Comparison of ENCODE assay signal across 22 cellular contexts in genomic region chr15:66661432-66662096, GRCh38. TPM values are rescaled to one million over a fixed set of nuclear protein-coding genes. Genes with fewer than 3 reads are reported as not detected.
DNase-seq lines count a peak whose midpoint lies in the region; ATAC-seq and TF ChIP-seq lines count a peak whose summit lies in the region.
"Had no signal": no experiment of that assay in that cellular context is flagged by ENCODE, and none has a peak within 500 bp of the region (broad histone marks: within the 10 kb centered on the region; RNA-seq: fewer than 3 reads in every experiment).

No MANE protein-coding gene starts in this region.

- WGBS in neuronal stem cell (ENCODE audit: extremely low coverage in 2 of 2, insufficient read length in 2 of 2, insufficient replicate concordance in 1 of 2), 2 donors = no CpG with 5 or more reads among the region's 23 CpGs

- DNase-seq in CD8-positive, alpha-beta memory T cell = no peak
- DNase-seq in right atrium auricular region (ENCODE audit: low spot score) (peak; percentile 90), neuronal stem cell (ENCODE audit: low spot score) (no peak), HK-2 (ENCODE audit: unreplicated experiment) (no peak), COLO668 (lab: John Stamatoyannopoulos, UW; ENCODE audit: unreplicated experiment) (no peak)
- no peak for DNase-seq in stimulated activated naive CD8-positive, alpha-beta T cell treated with anti-CD3 and anti-CD28 coated beads, Interleukin-15, amount 100 ng/mL, for 72 hours
- no peak for DNase-seq in effector CD8-positive, alpha-beta T cell (lab: John Stamatoyannopoulos, UW)
- DNase-seq: activated CD4-positive, alpha-beta T cell treated with anti-CD3 and anti-CD28 coated beads, Interleukin-2, amount 50 U/mL, for 4 hours; activated T-cell treated with anti-CD3 and anti-CD28 coated beads, Interleukin-2, amount 50 U/mL, for 72 hours; CD4-positive, alpha-beta T cell; cortex of kidney; Karpas-422; NCI-H1417; NCI-H446; occipital lobe; SIG-M5; stimulated activated naive CD4-positive, alpha-beta T cell; T1000 had no signal

- peak overlapping the region; percentile 86 for H2AFZ ChIP-seq in neuronal stem cell (ENCODE audit: low read length)

- H3K4me1 ChIP-seq in CD8-positive, alpha-beta memory T cell (ENCODE audit: insufficient read depth, low read length) = no peaks in the 10 kb centered on the region
- H3K4me1 ChIP-seq in right atrium auricular region (peaks cover 0 to 12% of the 10 kb centered on the region in 2 donors), neuronal stem cell (ENCODE audit: control insufficient read depth in 2 of 2, insufficient read depth in 1 of 2, low read depth in 1 of 2, low read length in 2 of 2) (peaks cover 25 to 26% of the 10 kb centered on the region in 2 donors)

- peak overlapping the region; percentile 76 for H3K18ac ChIP-seq in neuronal stem cell (ENCODE audit: low read length)

- H3K4ac ChIP-seq in neuronal stem cell (ENCODE audit: low read length) = no peak overlapping the region

- ATAC-seq in stimulated activated naive CD8-positive, alpha-beta T cell treated with anti-CD3 and anti-CD28 coated beads, Interleukin-15, amount 100 ng/mL, for 72 hours = no peak
- ATAC-seq: activated T-cell treated with anti-CD3 and anti-CD28 coated beads, Interleukin-2, amount 50 U/mL, for 72 hours had no signal

- no peak overlapping the region for H3K4me2 ChIP-seq in neuronal stem cell (ENCODE audit: insufficient read depth, low read length, poor library complexity, severe bottlenecking)

- no peaks in the 10 kb centered on the region for H3K36me3 ChIP-seq in CD8-positive, alpha-beta memory T cell (ENCODE audit: insufficient read depth, low read length)
- H3K36me3 ChIP-seq in right atrium auricular region (no peaks in the 10 kb centered on the region), neuronal stem cell (replicated peaks in 1 of 2; ENCODE audit: control insufficient read depth in 2 of 2, insufficient read depth in 2 of 2, low read length in 2 of 2) (no peaks in the 10 kb centered on the region)

- POLR2A ChIA-PET in CD8-positive, alpha-beta memory T cell (lab: Charles Lee) = no interaction called here

- no peaks in the 10 kb centered on the region for H3K4me1 Mint-ChIP-seq in CD8-positive, alpha-beta memory T cell
- no peaks in the 10 kb centered on the region for H3K4me1 Mint-ChIP-seq in stimulated activated naive CD8-positive, alpha-beta T cell treated with anti-CD3 and anti-CD28 coated beads, Interleukin-15, amount 100 ng/mL, for 72 hours
- H3K4me1 Mint-ChIP-seq: memory B cell had no signal

- peak overlapping the region; percentile 6 for H2AK5ac ChIP-seq in neuronal stem cell (ENCODE audit: low read depth, low read length)

- peak overlapping the region; percentile 37 for H2BK120ac ChIP-seq in neuronal stem cell (ENCODE audit: low read depth, low read length)

- peak overlapping the region; percentile 81 for H3K27ac ChIP-seq in CD8-positive, alpha-beta memory T cell (ENCODE audit: low read depth, low read length)
- H3K27ac ChIP-seq in cingulate gyrus (ENCODE audit: low read depth, low read length) (peak overlapping the region; percentile 25), right atrium auricular region (peak overlapping the region; percentile 69 to 76), neuronal stem cell (replicated peaks; ENCODE audit: low read length) (no peak overlapping the region)
- H3K27ac ChIP-seq: HL-60 had no signal

- TF ChIP-seq CTCF in right atrium auricular region (IDR thresholded peaks at IDR 0.05) = no peak

- no peaks in the 10 kb centered on the region for H3K79me1 ChIP-seq in neuronal stem cell (ENCODE audit: low read depth, low read length)

- H3K9ac ChIP-seq in neuronal stem cell (ENCODE audit: low read depth, low read length, poor library complexity) = no peak overlapping the region

- H2BK15ac ChIP-seq in neuronal stem cell (ENCODE audit: low read length) = no peak overlapping the region

- H3K9me3 ChIP-seq in CD8-positive, alpha-beta memory T cell (ENCODE audit: low read length) = no peaks in the 10 kb centered on the region
- H3K9me3 ChIP-seq in right atrium auricular region (no peaks in the 10 kb centered on the region), neuronal stem cell (replicated peaks in 1 of 2; ENCODE audit: control insufficient read depth in 2 of 2, insufficient read depth in 1 of 2, low read depth in 1 of 2, low read length in 2 of 2) (no peaks in the 10 kb centered on the region)

- H3K14ac ChIP-seq in neuronal stem cell (ENCODE audit: low read length) = peak overlapping the region; percentile 72

- H4K91ac ChIP-seq in neuronal stem cell (ENCODE audit: low read depth, low read length, poor library complexity) = no peak overlapping the region

- no peak overlapping the region for H4K8ac ChIP-seq in neuronal stem cell (ENCODE audit: low read depth, low read length)

- no peak overlapping the region for H2BK5ac ChIP-seq in neuronal stem cell (ENCODE audit: low read length)

- H3K27me3 Mint-ChIP-seq in CD8-positive, alpha-beta memory T cell = peaks cover 6 to 22% of the 10 kb centered on the region in 2 donors
- no peaks in the 10 kb centered on the region for H3K27me3 Mint-ChIP-seq in stimulated activated naive CD8-positive, alpha-beta T cell treated with anti-CD3 and anti-CD28 coated beads, Interleukin-15, amount 100 ng/mL, for 72 hours

- CTCF ChIA-PET in CD8-positive, alpha-beta memory T cell (lab: Charles Lee) = no interaction called here

- H3K9me3 Mint-ChIP-seq in CD8-positive, alpha-beta memory T cell = no peaks in the 10 kb centered on the region
- H3K9me3 Mint-ChIP-seq in stimulated activated naive CD8-positive, alpha-beta T cell treated with anti-CD3 and anti-CD28 coated beads, Interleukin-15, amount 100 ng/mL, for 72 hours = no peaks in the 10 kb centered on the region
- H3K9me3 Mint-ChIP-seq: activated T-cell treated with anti-CD3 and anti-CD28 coated beads, Interleukin-2, amount 50 U/mL, for 72 hours; CD4-positive, alpha-beta T cell; memory B cell had no signal

- no peak overlapping the region for H3K4me3 Mint-ChIP-seq in CD8-positive, alpha-beta memory T cell
- H3K4me3 Mint-ChIP-seq in stimulated activated naive CD8-positive, alpha-beta T cell treated with anti-CD3 and anti-CD28 coated beads, Interleukin-15, amount 100 ng/mL, for 72 hours = no peak overlapping the region
- H3K4me3 Mint-ChIP-seq: activated T-cell treated with anti-CD3 and anti-CD28 coated beads, Interleukin-2, amount 50 U/mL, for 72 hours; CD4-positive, alpha-beta T cell; memory B cell had no signal

- no peaks in the 10 kb centered on the region for H3K27me3 ChIP-seq in CD8-positive, alpha-beta memory T cell (ENCODE audit: insufficient read depth, low read length, poor library complexity, severe bottlenecking)
- no peaks in the 10 kb centered on the region for H3K27me3 ChIP-seq in right atrium auricular region
- no peaks in the 10 kb centered on the region for H3K27me3 ChIP-seq in neuronal stem cell (ENCODE audit: control insufficient read depth in 3 of 3, insufficient read depth in 3 of 3, low read depth in 1 of 3, low read length in 3 of 3)

- H2BK12ac ChIP-seq in neuronal stem cell (ENCODE audit: low read length) = no peak overlapping the region

- H3K36me3 Mint-ChIP-seq in CD8-positive, alpha-beta memory T cell = no peaks in the 10 kb centered on the region
- H3K36me3 Mint-ChIP-seq: memory B cell had no signal

- H3K23ac ChIP-seq in neuronal stem cell (ENCODE audit: low read depth, low read length, poor library complexity) = peak overlapping the region; percentile 28

- H3K4me3 ChIP-seq in CD8-positive, alpha-beta memory T cell (ENCODE audit: low read length) = no peak overlapping the region
- H3K4me3 ChIP-seq in right atrium auricular region (no peak overlapping the region), neuronal stem cell (ENCODE audit: low read length in 2 of 2) (no peak overlapping the region)
- H3K4me3 ChIP-seq: skin epidermis had no signal

- no peak overlapping the region for H3K27ac Mint-ChIP-seq in CD8-positive, alpha-beta memory T cell
- H3K27ac Mint-ChIP-seq in stimulated activated naive CD8-positive, alpha-beta T cell treated with anti-CD3 and anti-CD28 coated beads, Interleukin-15, amount 100 ng/mL, for 72 hours = no peak overlapping the region
- H3K27ac Mint-ChIP-seq: activated T-cell treated with anti-CD3 and anti-CD28 coated beads, Interleukin-2, amount 50 U/mL, for 72 hours; CD4-positive, alpha-beta T cell; memory B cell had no signal

RNA-seq across cellular contexts. Expression of gene SMAD6, which starts 40.5 kb away (rescaled TPM):
- under 1 TPM; 0.04 to 0.26 TPM for total RNA-seq in CD8-positive, alpha-beta memory T cell
- polyA plus RNA-seq in CD8-positive, alpha-beta memory T cell = not detected
- total RNA-seq in right atrium auricular region = 100 to 1,000 TPM in 1 of 2 donors, 10 to 100 TPM in 1; 20.8 to 104 TPM
- polyA plus RNA-seq in neuronal stem cell (2013, experiment 1 of 2) = 0.98 TPM
- polyA plus RNA-seq in neuronal stem cell (2013, experiment 2 of 2) = 1.0 TPM

Comparison
In these comparisons a context has a peak if more than half of its experiments do, and no peak if none do; other contexts are left out.
1. RNA of gene SMAD6, which starts 40.5 kb away (total RNA-seq): 20.8 to 104 TPM in right atrium auricular region; 0.04 to 0.26 TPM in CD8-positive, alpha-beta memory T cell; every median in the first group is over 10 times any median in the second.